Comparison of ENCODE assay signal across 21 cellular contexts in the genomic region with DNA sequence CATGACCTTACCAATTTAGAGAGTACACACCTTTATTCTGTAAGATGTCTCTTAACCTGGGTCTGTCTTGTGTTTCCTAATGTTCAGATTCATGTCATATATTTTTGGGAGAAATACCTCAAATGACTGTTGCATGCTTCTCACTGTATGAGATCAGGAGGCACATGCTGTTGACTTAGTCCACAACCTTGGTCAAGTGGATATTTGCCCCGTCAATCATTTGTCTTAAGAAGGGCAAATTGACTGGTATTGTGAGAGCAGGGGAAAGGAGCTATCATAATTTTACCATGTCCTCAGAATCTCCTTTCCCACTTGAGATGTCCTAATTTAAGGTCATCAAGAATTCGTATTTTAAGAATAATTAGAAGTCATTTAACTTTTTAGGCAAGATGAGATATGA.
"Had no signal": no experiment of that assay in that cellular context is flagged by ENCODE, and none has a peak within 500 bp of the region (broad histone marks: within the 10 kb centered on the region; RNA-seq: fewer than 3 reads in every experiment).

No MANE protein-coding gene starts in this region.

- H3K27ac ChIP-seq: HL-60, Peyer's patch, SJCRH30 had no signal

- H3K4me1 ChIP-seq: Peyer's patch, SJCRH30 had no signal

- H3K9me3 ChIP-seq: Peyer's patch, SJCRH30 had no signal

- H3K4me3 ChIP-seq: Peyer's patch, SJCRH30 had no signal

- H3K27me3 ChIP-seq: Peyer's patch, SJCRH30 had no signal

- ATAC-seq: PC-3, Right ventricle myocardium inferior, SK-N-SH treated with all-trans-retinoic acid at 6 μM for 48 hours had no signal

- DNase-seq: Karpas-422; KG1; MM.1S; NCI-H1092 treated with DMSO at 0.1 percent for 48 hours; NCI-H1436 treated with DMSO at 0.1 percent for 48 hours; NCI-H1694; NCI-H187 treated with DMSO at 0.1 percent for 48 hours; NCI-H2029 treated with DMSO at 0.1 percent for 48 hours; NCI-H2107; NCI-H2227 treated with DMSO at 0.1 percent for 48 hours; NCI-H524; NCI-H526 treated with DMSO at 0.1 percent for 48 hours; NCI-H748 treated with DMSO at 0.1 percent for 48 hours; NK-92 treated with Interleukin-12 subunit alpha and Interleukin-12 subunit beta, amount 100 ng/mL, for 24 hours; PC-3; Peyer's patch; SHP77 treated with DMSO at 0.1 percent for 48 hours; SJCRH30 had no signal
